ENCODE assay signal across 21 cellular contexts in the genomic region with DNA sequence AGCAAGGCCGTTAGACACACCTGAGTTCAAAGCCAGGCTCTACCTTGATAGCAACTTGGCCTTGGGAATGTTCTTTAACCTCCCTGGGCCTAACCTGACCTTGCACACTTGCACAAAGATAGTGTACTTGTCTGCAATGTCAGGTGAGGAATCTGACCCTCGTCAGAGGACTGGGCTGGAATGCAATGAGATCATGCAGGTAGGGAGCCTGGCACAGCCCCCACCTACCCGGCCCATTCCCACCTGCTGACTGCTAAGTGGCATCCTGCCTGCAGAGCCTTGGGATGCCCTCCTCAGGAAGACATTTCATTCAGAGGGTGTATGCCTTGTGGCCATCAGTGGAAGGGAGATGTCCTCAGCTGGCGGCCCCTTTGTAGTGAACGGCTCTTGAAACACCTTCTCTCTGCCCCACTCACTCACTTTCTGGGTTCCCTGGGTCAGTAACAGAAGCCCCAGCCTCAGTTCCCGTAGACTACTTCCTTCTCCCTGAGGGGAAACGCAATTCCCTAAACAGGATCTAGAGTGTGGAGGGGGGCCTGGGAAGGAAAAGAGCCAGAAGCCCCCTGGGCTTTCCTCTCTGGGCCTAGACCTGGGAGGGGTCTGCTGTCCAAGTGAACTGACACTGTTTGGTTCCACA.
DNase-seq lines count a peak whose midpoint lies in the region; ATAC-seq and TF ChIP-seq lines count a peak whose summit lies in the region.
"Had no signal": no experiment of that assay in that cellular context is flagged by ENCODE, and none has a peak within 500 bp of the region (broad histone marks: within the 10 kb centered on the region; RNA-seq: fewer than 3 reads in every experiment).

No MANE protein-coding gene starts in this region.

- DNase-seq in NCI-H2029 (lab: John Stamatoyannopoulos, UW), result peak; percentile 31
- no peak for DNase-seq in NCI-H2029 treated with DMSO at 0.1 percent for 48 hours (lab: John Stamatoyannopoulos, UW)
- no peak for DNase-seq in RWPE2 (ENCODE audit: low spot score)
- DNase-seq in right lobe of liver, result no peak
- peak in 1 of 2 donors; percentile 48 for DNase-seq in trophoblast cell
- DNase-seq in activated CD8-positive, alpha-beta memory T cell treated with anti-CD3 and anti-CD28 coated beads, Interleukin-2, amount 50 U/mL, for 4 hours, result no peak
- no peak for DNase-seq in COLO829 (ENCODE audit: low spot score)
- DNase-seq: Calu3; CD4-positive, alpha-beta T cell; GF-D8; GOT3; KBM-7; NCI-H1417; NCI-H187; NCI-H2171 treated with DMSO at 0.1 percent for 48 hours; NCI-H446 treated with DMSO at 0.1 percent for 48 hours; NCI-H748 treated with DMSO at 0.1 percent for 48 hours; OCI-M1; SIG-M5 had no signal

- ATAC-seq in RWPE2 (ENCODE audit: low read depth) (peak; percentile 47; the same call in 1 of the 3 replicates), right lobe of liver (peak in 1 of 4 donors; percentile 3), GM21528 (IDR thresholded peaks at IDR 0.05; ENCODE audit: low FRiP score, unreplicated experiment) (no peak)

- H2AK5ac ChIP-seq in trophoblast cell (ENCODE audit: low read length), result no peak overlapping the region

- no peak for TF ChIP-seq POLR2A in right lobe of liver (IDR thresholded peaks at IDR 0.05)

- H3K79me2 ChIP-seq in trophoblast cell (ENCODE audit: control insufficient read depth, insufficient read depth, low read length, poor library complexity), result peaks cover 2% of the 10 kb centered on the region

- H3K36me3 ChIP-seq in RWPE2 (ENCODE audit: low read depth) (0 out of 2 replicates have a peak, but pooled peaks cover 5% of the 10 kb centered on the region), right lobe of liver (no peaks in the 10 kb centered on the region), trophoblast cell (ENCODE audit: control insufficient read depth in 1 of 2, insufficient read depth in 2 of 2, low read length in 2 of 2) (no peaks in the 10 kb centered on the region)

- H2AFZ ChIP-seq in trophoblast cell (ENCODE audit: insufficient read depth, low read length, poor library complexity), result no peak overlapping the region

- no peak overlapping the region for H3K14ac ChIP-seq in trophoblast cell (ENCODE audit: low read length)

- H3K4me2 ChIP-seq in trophoblast cell (ENCODE audit: low read length), result no peak overlapping the region

- no peak overlapping the region for H3K9ac ChIP-seq in trophoblast cell (ENCODE audit: low read length)

- WGBS in right lobe of liver (ENCODE audit: insufficient coverage, low coverage, low lambda C conversion rate, missing lambda C conversion rate), result 20% methylated on average over 2 of the region's 7 CpGs
- WGBS in trophoblast cell (ENCODE audit: extremely low coverage, insufficient coverage, insufficient read length), result no CpG with 5 or more reads among the region's 7 CpGs

- no peak overlapping the region for H4K8ac ChIP-seq in trophoblast cell (ENCODE audit: low read depth, low read length)

- TF ChIP-seq CTCF in RWPE2 (IDR thresholded peaks at IDR 0.05; ENCODE audit: poor library complexity, severe bottlenecking) (no peak), right lobe of liver (IDR thresholded peaks at IDR 0.05) (no peak)

- no peaks in the 10 kb centered on the region for H3K9me3 ChIP-seq in RWPE2 (ENCODE audit: severe bottlenecking)
- H3K9me3 ChIP-seq in right lobe of liver, result no peaks in the 10 kb centered on the region
- no peaks in the 10 kb centered on the region for H3K9me3 ChIP-seq in trophoblast cell (ENCODE audit: insufficient read depth, low read depth, low read length)

- peak overlapping the region; percentile 3 for H4K91ac ChIP-seq in trophoblast cell (ENCODE audit: low read depth, low read length)

- peak overlapping the region; percentile 23 for H2BK12ac ChIP-seq in trophoblast cell (ENCODE audit: low read length)

- no peak overlapping the region for H2BK120ac ChIP-seq in trophoblast cell (ENCODE audit: insufficient read depth, low read length, poor library complexity)

- no peak overlapping the region for H3K4ac ChIP-seq in trophoblast cell (ENCODE audit: low read depth, low read length)

- H3K4me1 ChIP-seq in RWPE2 (ENCODE audit: insufficient read depth, poor library complexity, severe bottlenecking) (peaks cover 4% of the 10 kb centered on the region), right lobe of liver (peaks cover 0 to 53% (median 25%) of the 10 kb centered on the region in 4 donors), trophoblast cell (ENCODE audit: control insufficient read depth in 1 of 2, insufficient read depth in 2 of 2, low read length in 2 of 2) (peaks cover 26 to 28% of the 10 kb centered on the region in 2 experiments)

- no peak overlapping the region for H3K18ac ChIP-seq in trophoblast cell (ENCODE audit: low read length)

- H4K12ac ChIP-seq in trophoblast cell (ENCODE audit: low read depth, low read length), result no peak overlapping the region

- peaks cover 20% of the 10 kb centered on the region for H3K79me1 ChIP-seq in trophoblast cell (ENCODE audit: low read length)

- no peak overlapping the region for H2BK5ac ChIP-seq in trophoblast cell (ENCODE audit: low read depth, low read length, poor library complexity)

- intact Hi-C loops in right lobe of liver (cut with DNase I), result loop anchor here in 1 of 2 donors (10.0 kb wide), 1 partner anchor 79 kb away; no protein-coding TSS in a partner anchor

- no peaks in the 10 kb centered on the region for H3K27me3 ChIP-seq in RWPE2 (ENCODE audit: insufficient read depth, poor library complexity, severe bottlenecking)
- H3K27me3 ChIP-seq in right lobe of liver, result no peaks in the 10 kb centered on the region
- H3K27me3 ChIP-seq in trophoblast cell (ENCODE audit: insufficient read depth, low read length), result no peaks in the 10 kb centered on the region

- no peak overlapping the region for H3K23ac ChIP-seq in trophoblast cell (ENCODE audit: low read length)

- H3K4me3 ChIP-seq in RWPE2 (ENCODE audit: severe bottlenecking), result no peak overlapping the region
- H3K4me3 ChIP-seq in right lobe of liver, result no peak overlapping the region
- H3K4me3 ChIP-seq in trophoblast cell (ENCODE audit: low read depth, low read length), result no peak overlapping the region

- no peak overlapping the region for H3K27ac ChIP-seq in RWPE2 (ENCODE audit: poor library complexity, severe bottlenecking)
- peak overlapping the region in 2 of 3 donors; percentile 92 for H3K27ac ChIP-seq in right lobe of liver
- H3K27ac ChIP-seq in trophoblast cell (ENCODE audit: low read depth, low read length), result no peak overlapping the region
- H3K27ac ChIP-seq: 22Rv1 had no signal

Comparison
In these comparisons a context has a peak if more than half of its experiments do, and no peak if none do; other contexts are left out.
1. H3K27ac ChIP-seq: peak in right lobe of liver (2 of 3); none in RWPE2 (single experiment) and trophoblast cell (single experiment).